Comparison of ENCODE assay signal across 13 cellular contexts in genomic region chr14:96167224-96168148, GRCh38. TPM values are rescaled to one million over a fixed set of nuclear protein-coding genes. Genes with fewer than 3 reads are reported as not detected.
DNase-seq lines count a peak whose midpoint lies in the region; ATAC-seq, FAIRE-seq and TF ChIP-seq lines count a peak whose summit lies in the region.
"Had no signal": no experiment of that assay in that cellular context is flagged by ENCODE, and none has a peak within 500 bp of the region (broad histone marks: within the 10 kb centered on the region; RNA-seq: fewer than 3 reads in every experiment).

No MANE protein-coding gene starts in this region.

- TF ChIP-seq POLR2A in GM12891 (IDR thresholded peaks at IDR 0.05; ENCODE audit: low read depth, low read length): no peak

- DNase-seq in AG08396 (ENCODE audit: low spot score) (peak; percentile 85), HFFc6 (peak; percentile 90), astrocyte of the spinal cord (ENCODE audit: low read depth, low spot score) (peak; percentile 40), keratinocyte (ENCODE audit: low read depth, low spot score) (peak; percentile 25), hypothalamus (lab: John Stamatoyannopoulos, UW) (no peak), GM12891 (ENCODE audit: insufficient read length, low spot score) (no peak)
- DNase-seq in stimulated activated effector memory CD8-positive, alpha-beta T cell treated with anti-CD3 and anti-CD28 coated beads, Interleukin-12 subunit alpha, Interleukin-12 subunit beta, amount 100 ng/mL, for 72 hours (ENCODE audit: low spot score in 2 of 2): no peak
- DNase-seq: activated CD8-positive, alpha-beta T cell treated with anti-CD3 and anti-CD28 coated beads for 36 hours; CD4-positive, alpha-beta T cell; SJCRH30 had no signal

- H3K27me3 ChIP-seq in keratinocyte (ENCODE audit: control insufficient read depth, extremely low read depth, insufficient read depth, low read length): no peaks in the 10 kb centered on the region
- H3K27me3 ChIP-seq: breast epithelium had no signal

- no peak overlapping the region for H3K27ac ChIP-seq in keratinocyte (ENCODE audit: control insufficient read depth, insufficient read depth, low read length)
- H3K27ac ChIP-seq: SJCRH30 had no signal

- no peaks in the 10 kb centered on the region for H3K9me3 ChIP-seq in keratinocyte (ENCODE audit: control insufficient read depth, low read depth, low read length)
- H3K9me3 ChIP-seq: breast epithelium, SJCRH30 had no signal

- in situ Hi-C loops in astrocyte of the spinal cord (cut with HindIII; ENCODE audit: low sequenced_read_pairs): no loop called here

- H3K9ac ChIP-seq in keratinocyte (ENCODE audit: control insufficient read depth, extremely low read depth, insufficient read depth, low read length): no peak overlapping the region

- peak overlapping the region; percentile 77 for H3K27ac Mint-ChIP-seq in HFFc6
- no peak overlapping the region for H3K27ac Mint-ChIP-seq in stimulated activated effector memory CD8-positive, alpha-beta T cell treated with anti-CD3 and anti-CD28 coated beads, Interleukin-12 subunit alpha, Interleukin-12 subunit beta, amount 100 ng/mL, for 72 hours
- H3K27ac Mint-ChIP-seq: activated CD8-positive, alpha-beta T cell treated with anti-CD3 and anti-CD28 coated beads for 36 hours; CD4-positive, alpha-beta T cell; stimulated activated memory B cell treated with anti-CD40 and anti-IgM and Interleukin-4, amounts not matched to agents 10 μg/mL and 1 μg/mL and 100 μg/mL, for 72 hours had no signal

- no peak overlapping the region; the same call in 1 of the 2 replicates for H3K4me3 Mint-ChIP-seq in HFFc6
- no peak overlapping the region for H3K4me3 Mint-ChIP-seq in stimulated activated effector memory CD8-positive, alpha-beta T cell treated with anti-CD3 and anti-CD28 coated beads, Interleukin-12 subunit alpha, Interleukin-12 subunit beta, amount 100 ng/mL, for 72 hours
- H3K4me3 Mint-ChIP-seq: activated CD8-positive, alpha-beta T cell treated with anti-CD3 and anti-CD28 coated beads for 36 hours; CD4-positive, alpha-beta T cell; stimulated activated memory B cell treated with anti-CD40 and anti-IgM and Interleukin-4, amounts not matched to agents 10 μg/mL and 1 μg/mL and 100 μg/mL, for 72 hours had no signal

- peaks cover 54% of the 10 kb centered on the region for H3K4me1 Mint-ChIP-seq in HFFc6 (ENCODE audit: low read depth)
- no peaks in the 10 kb centered on the region for H3K4me1 Mint-ChIP-seq in stimulated activated effector memory CD8-positive, alpha-beta T cell treated with anti-CD3 and anti-CD28 coated beads, Interleukin-12 subunit alpha, Interleukin-12 subunit beta, amount 100 ng/mL, for 72 hours
- H3K4me1 Mint-ChIP-seq: stimulated activated memory B cell treated with anti-CD40 and anti-IgM and Interleukin-4, amounts not matched to agents 10 μg/mL and 1 μg/mL and 100 μg/mL, for 72 hours had no signal

- H3K4me2 ChIP-seq in keratinocyte (ENCODE audit: control insufficient read depth, extremely low read depth, insufficient read depth, low read depth, low read length): no peak overlapping the region

- no peak for ATAC-seq in stimulated activated effector memory CD8-positive, alpha-beta T cell treated with anti-CD3 and anti-CD28 coated beads, Interleukin-12 subunit alpha, Interleukin-12 subunit beta, amount 100 ng/mL, for 72 hours
- ATAC-seq in HG02759 (IDR thresholded peaks at IDR 0.05; ENCODE audit: unreplicated experiment): no peak
- ATAC-seq: activated CD8-positive, alpha-beta T cell treated with anti-CD3 and anti-CD28 coated beads for 36 hours; stimulated activated memory B cell treated with anti-CD40 and anti-IgM and Interleukin-4, amounts not matched to agents 10 μg/mL and 1 μg/mL and 100 μg/mL, for 72 hours had no signal

- H3K79me2 ChIP-seq in keratinocyte (ENCODE audit: control insufficient read depth, insufficient read depth, low read length): no peaks in the 10 kb centered on the region

- peaks cover 6% of the 10 kb centered on the region for H3K4me1 ChIP-seq in keratinocyte (ENCODE audit: control insufficient read depth, extremely low read depth, insufficient read depth, low read length)
- H3K4me1 ChIP-seq: breast epithelium, SJCRH30 had no signal

- H3K9me3 Mint-ChIP-seq in HFFc6: no peaks in the 10 kb centered on the region
- H3K9me3 Mint-ChIP-seq in stimulated activated effector memory CD8-positive, alpha-beta T cell treated with anti-CD3 and anti-CD28 coated beads, Interleukin-12 subunit alpha, Interleukin-12 subunit beta, amount 100 ng/mL, for 72 hours: no peaks in the 10 kb centered on the region
- H3K9me3 Mint-ChIP-seq: activated CD8-positive, alpha-beta T cell treated with anti-CD3 and anti-CD28 coated beads for 36 hours; CD4-positive, alpha-beta T cell; stimulated activated memory B cell treated with anti-CD40 and anti-IgM and Interleukin-4, amounts not matched to agents 10 μg/mL and 1 μg/mL and 100 μg/mL, for 72 hours had no signal

- H3K4me3 ChIP-seq in astrocyte of the spinal cord (ENCODE audit: low read depth, low read length) (no peak overlapping the region), keratinocyte (ENCODE audit: control insufficient read depth in 2 of 3, extremely low read depth in 1 of 3, insufficient read depth in 2 of 3, low read depth in 1 of 3, low read length in 3 of 3) (no peak overlapping the region)
- H3K4me3 ChIP-seq: breast epithelium, SJCRH30 had no signal

- H3K36me3 Mint-ChIP-seq in HFFc6 (ENCODE audit: low read depth): no peaks in the 10 kb centered on the region
- H3K36me3 Mint-ChIP-seq in stimulated activated effector memory CD8-positive, alpha-beta T cell treated with anti-CD3 and anti-CD28 coated beads, Interleukin-12 subunit alpha, Interleukin-12 subunit beta, amount 100 ng/mL, for 72 hours: no peaks in the 10 kb centered on the region
- H3K36me3 Mint-ChIP-seq: stimulated activated memory B cell treated with anti-CD40 and anti-IgM and Interleukin-4, amounts not matched to agents 10 μg/mL and 1 μg/mL and 100 μg/mL, for 72 hours had no signal

- H3K36me3 ChIP-seq in keratinocyte (ENCODE audit: control insufficient read depth in 2 of 2, extremely low read depth in 1 of 2, insufficient read depth in 2 of 2, low read length in 2 of 2): no peaks in the 10 kb centered on the region
- H3K36me3 ChIP-seq: breast epithelium, SJCRH30 had no signal

- FAIRE-seq in keratinocyte (lab: Jason Lieb, UNC) (peak; percentile 64), GM12891 (lab: Jason Lieb, UNC) (no peak)

- TF ChIP-seq CTCF in HFFc6 (IDR thresholded peaks at IDR 0.05) (no peak), astrocyte of the spinal cord (IDR thresholded peaks at IDR 0.05; ENCODE audit: low read depth, low read length) (no peak), keratinocyte (optimal IDR thresholded peaks at IDR 0.05 in 1 of 3, IDR thresholded peaks at IDR 0.05 in 1 of 3, conservative IDR thresholded peaks at IDR 0.05 in 1 of 3; ENCODE audit: extremely low read depth in 1 of 3, insufficient read depth in 2 of 3, low read length in 3 of 3) (no peak)

- H3K27me3 Mint-ChIP-seq in HFFc6 (ENCODE audit: insufficient read depth): peaks cover 11% of the 10 kb centered on the region
- H3K27me3 Mint-ChIP-seq: stimulated activated memory B cell treated with anti-CD40 and anti-IgM and Interleukin-4, amounts not matched to agents 10 μg/mL and 1 μg/mL and 100 μg/mL, for 72 hours had no signal

- dilution Hi-C loops in keratinocyte (cut with MboI; ENCODE audit: extremely low pct_ligation_motif_present, low sequenced_read_pairs): no loop called here

- no peaks in the 10 kb centered on the region for H3K9me1 ChIP-seq in keratinocyte (ENCODE audit: control insufficient read depth, extremely low read depth, insufficient read depth, low read length)

- H4K20me1 ChIP-seq in keratinocyte (ENCODE audit: control insufficient read depth, extremely low read depth, insufficient read depth, low read length): no peaks in the 10 kb centered on the region

- H2AFZ ChIP-seq in keratinocyte (ENCODE audit: control insufficient read depth, low read length): no peak overlapping the region

TF ChIP-seq in GM12891, 5 proteins besides CTCF, POLR2A, EP300 and RAD21:
- TF ChIP-seq POLR2AphosphoS5 (IDR thresholded peaks at IDR 0.05; ENCODE audit: low read depth, low read length): no peak
- no peak for TF ChIP-seq PAX5 (IDR thresholded peaks at IDR 0.05; ENCODE audit: insufficient read depth, low read length, severe bottlenecking)
TF ChIP-seq in GM12891: peak in this region for 0.

RNA-seq across cellular contexts. Expression of gene BDKRB2, which starts 37.2 kb away (rescaled TPM):
- total RNA-seq in HFFc6 (2021; fragmentation: NEBNext Ultra II Directional; extraction: Animal tissue kit (Norgen Biotek cat#: 25700)): 10 to 100 TPM in 1 of 6 experiments, 1 to 10 TPM in 5; 5.8 to 11.2 (median 9.1) TPM
- 10.9 to 13.2 TPM (median 11.2 TPM) in 3 replicates for polyA plus RNA-seq in keratinocyte
- 8.0 TPM for polyA plus RNA-seq in keratinocyte (2011; ENCODE audit: low read depth)
- 6.5 and 6.6 TPM in 2 replicates for polyA plus RNA-seq in keratinocyte (2011; cell fraction: cytosol; rRNA removed)
- 22.4 and 24.9 TPM in 2 replicates for polyA plus RNA-seq in keratinocyte (2011; cell fraction: nucleus; rRNA removed)
- 5.8 and 9.9 TPM in 2 replicates for polyA plus RNA-seq in keratinocyte (2012; ENCODE audit: low replicate concordance)
- 30.9 to 46.4 TPM (median 37.9 TPM) in 3 replicates for polyA minus RNA-seq in keratinocyte
- 12.5 TPM for polyA minus RNA-seq in keratinocyte (2011; cell fraction: cytosol; rRNA and poly(A)+ RNA removed)
- 21.6 and 29.9 TPM in 2 replicates for polyA minus RNA-seq in keratinocyte (2011; cell fraction: nucleus; rRNA and poly(A)+ RNA removed)
- polyA plus RNA-seq in GM12891 (2012; ENCODE audit: low read depth, missing spikeins): not detected
- total RNA-seq: activated CD8-positive, alpha-beta T cell treated with anti-CD3 and anti-CD28 coated beads for 36 hours; CD4-positive, alpha-beta T cell; SJCRH30 had no signal

Comparison
In these comparisons a context has a peak if more than half of its experiments do, and no peak if none do; other contexts are left out.
1. DNase-seq: peak in AG08396 (single experiment), HFFc6 (single experiment), astrocyte of the spinal cord (single experiment) and keratinocyte (single experiment); none in hypothalamus (0 of 51), stimulated activated effector memory CD8-positive, alpha-beta T cell treated with anti-CD3 and anti-CD28 coated beads, Interleukin-12 subunit alpha, Interleukin-12 subunit beta, amount 100 ng/mL, for 72 hours (0 of 2) and GM12891 (single experiment).